Comparison of ENCODE assay signal across 8 cellular contexts in genomic region chr2:134258684-134259408, GRCh38. TPM values are rescaled to one million over a fixed set of nuclear protein-coding genes. Genes with fewer than 3 reads are reported as not detected.
DNase-seq lines count a peak whose midpoint lies in the region; ATAC-seq and TF ChIP-seq lines count a peak whose summit lies in the region.

No MANE protein-coding gene starts in this region.

- 73 to 85% methylated on average over 6 to 7 of the region's 7 CpGs for WGBS in esophagus squamous epithelium, 2 donors

- DNase-seq in AG10803 (ENCODE audit: low read depth): peak; percentile 25
- no peak for DNase-seq in HFFc6
- peak; percentile 48 for DNase-seq in activated CD4-positive, alpha-beta T cell treated with anti-CD3 and anti-CD28 coated beads, Interleukin-2, amount 50 U/mL, for 1 hour
- DNase-seq in hypothalamus (lab: John Stamatoyannopoulos, UW): peak in 43 of 51 donors; percentile 7 to 85 (median 46)
- no peak for DNase-seq in Caco-2
- no peak for DNase-seq in esophagus squamous epithelium (lab: John Stamatoyannopoulos, UW)
- no peak for DNase-seq in germinal center (ENCODE audit: low spot score)

- TF ChIP-seq POLR2A in esophagus squamous epithelium (IDR thresholded peaks at IDR 0.05): peak in 1 of 4 donors; percentile 13

- H3K27ac Mint-ChIP-seq in HFFc6 (peak overlapping the region; percentile 25), Caco-2 (ENCODE audit: unreplicated experiment) (no peak overlapping the region)

- H3K27me3 ChIP-seq in Caco-2 (replicated peaks; ENCODE audit: control insufficient read depth, insufficient read depth, low read length) (no peaks in the 10 kb centered on the region), esophagus squamous epithelium (no peaks in the 10 kb centered on the region)

- no TSS peak for BruUV-seq in Caco-2 (replicated peaks; lab: Mats Ljungman, UMichigan)

- no peaks in the 10 kb centered on the region for H3K9me3 Mint-ChIP-seq in HFFc6
- no peaks in the 10 kb centered on the region for H3K9me3 Mint-ChIP-seq in Caco-2 (ENCODE audit: unreplicated experiment)

- H3K9me3 ChIP-seq in Caco-2 (no peaks in the 10 kb centered on the region), esophagus squamous epithelium (no peaks in the 10 kb centered on the region)

- H3K4me3 ChIP-seq in AG10803 (ENCODE audit: low read length) (no peak overlapping the region), Caco-2 (ENCODE audit: low read depth, low read length) (no peak overlapping the region), esophagus squamous epithelium (no peak overlapping the region)

- TF ChIP-seq CTCF in AG10803 (conservative IDR thresholded peaks at IDR 0.05; ENCODE audit: low read length) (no peak), HFFc6 (IDR thresholded peaks at IDR 0.05) (no peak), Caco-2 (IDR thresholded peaks at IDR 0.05; ENCODE audit: insufficient read depth in 1 of 2, low read depth in 1 of 2, low read length in 1 of 2, severe bottlenecking in 1 of 2, unreplicated experiment in 1 of 2) (no peak), esophagus squamous epithelium (IDR thresholded peaks at IDR 0.05) (no peak)

- CTCF ChIA-PET in Caco-2 (lab: Charles Lee): no interaction called here

- peaks cover 53% of the 10 kb centered on the region for H3K4me1 Mint-ChIP-seq in HFFc6 (ENCODE audit: low read depth)
- no peaks in the 10 kb centered on the region for H3K4me1 Mint-ChIP-seq in Caco-2 (ENCODE audit: low read depth, unreplicated experiment)

- intact Hi-C loops in Caco-2 (cut with micrococcal nuclease; ENCODE audit: unreplicated experiment) (no loop called here), esophagus squamous epithelium (cut with DNase I) (no loop called here)

- POLR2A ChIA-PET in Caco-2 (lab: Charles Lee): no interaction called here

- H3K36me3 Mint-ChIP-seq in HFFc6 (ENCODE audit: low read depth) (peaks cover 30% of the 10 kb centered on the region), Caco-2 (ENCODE audit: insufficient read depth, unreplicated experiment) (peaks cover 6% of the 10 kb centered on the region)

- peaks cover 5% of the 10 kb centered on the region for H3K27me3 Mint-ChIP-seq in HFFc6 (ENCODE audit: insufficient read depth)
- no peaks in the 10 kb centered on the region for H3K27me3 Mint-ChIP-seq in Caco-2 (ENCODE audit: insufficient read depth, unreplicated experiment)

- peak overlapping the region in 2 of 4 donors; percentile 42 to 57 for H3K27ac ChIP-seq in esophagus squamous epithelium

- H3K4me1 ChIP-seq in Caco-2 (no peaks in the 10 kb centered on the region), esophagus squamous epithelium (peaks cover 12 to 67% (median 34%) of the 10 kb centered on the region in 3 donors)

- ATAC-seq in HG03135 (IDR thresholded peaks at IDR 0.05; ENCODE audit: unreplicated experiment): no peak

- no peak overlapping the region; the same call in 1 of the 2 replicates for H3K4me3 Mint-ChIP-seq in HFFc6
- no peak overlapping the region for H3K4me3 Mint-ChIP-seq in Caco-2 (ENCODE audit: unreplicated experiment)

- H3K36me3 ChIP-seq in Caco-2 (ENCODE audit: control insufficient read depth, insufficient read depth, low read length) (no peaks in the 10 kb centered on the region), esophagus squamous epithelium (no peaks in the 10 kb centered on the region)

RNA-seq across cellular contexts. Expression of gene MGAT5, which starts 5.0 kb away (rescaled TPM):
- 100 to 1,000 TPM; 104 to 129 (median 113) TPM for total RNA-seq in HFFc6 (2021; fragmentation: NEBNext Ultra II Directional; extraction: Animal tissue kit (Norgen Biotek cat#: 25700))
- total RNA-seq in Caco-2 (2022): 21.7 and 22.1 TPM in 2 replicates
- 10 to 100 TPM; 14.2 to 29.2 (median 24.6) TPM for total RNA-seq in esophagus squamous epithelium

Comparison
In these comparisons a context has a peak if more than half of its experiments do, and no peak if none do; other contexts are left out.
1. DNase-seq: peak in AG10803 (single experiment), activated CD4-positive, alpha-beta T cell treated with anti-CD3 and anti-CD28 coated beads, Interleukin-2, amount 50 U/mL, for 1 hour (single experiment) and hypothalamus (43 of 51); none in HFFc6 (single experiment), Caco-2 (0 of 2), esophagus squamous epithelium (single experiment) and germinal center (single experiment).